2 cellular contexts compared by ENCODE assay signal in genomic region chr4:132818091-132818490, GRCh38.
TF ChIP-seq lines count a peak whose summit lies in the region.

No MANE protein-coding gene starts in this region.

TF ChIP-seq in SK-N-SH, 30 proteins besides CTCF, POLR2A, EP300 and RAD21 (continued from another document):
- TF ChIP-seq USF1 (IDR thresholded peaks at IDR 0.05; ENCODE audit: borderline replicate concordance, low read depth) (no peak), MXI1 (IDR thresholded peaks at IDR 0.05; ENCODE audit: low read depth, low read length) (no peak), PBX3 (IDR thresholded peaks at IDR 0.05) (no peak), GABPA (IDR thresholded peaks at IDR 0.05; ENCODE audit: low read depth) (no peak), RXRA (IDR thresholded peaks at IDR 0.05; ENCODE audit: borderline replicate concordance, low read depth) (no peak), NRF1 (IDR thresholded peaks at IDR 0.05; ENCODE audit: low read depth, low read length) (no peak), USF2 (IDR thresholded peaks at IDR 0.05; ENCODE audit: borderline replicate concordance, low read depth, low read length) (no peak), EZH2phosphoT487 (IDR thresholded peaks at IDR 0.05; ENCODE audit: borderline replicate concordance, low read depth) (no peak), TAF1 (IDR thresholded peaks at IDR 0.05; ENCODE audit: borderline replicate concordance, low read depth, low read length) (no peak), FOXM1 (IDR thresholded peaks at IDR 0.05; ENCODE audit: low read depth) (no peak), TCF12 (IDR thresholded peaks at IDR 0.05) (no peak)

TF ChIP-seq in SK-N-SH treated with all-trans-retinoic acid at 6 μM for 48 hours, 23 proteins besides CTCF, POLR2A, EP300 and RAD21 (continued from another document):
- TF ChIP-seq RARB (CRISPR knock-in tag; IDR thresholded peaks at IDR 0.05) (no peak), OSR1 (CRISPR knock-in tag; IDR thresholded peaks at IDR 0.05) (no peak), SNAI2 (CRISPR knock-in tag; IDR thresholded peaks at IDR 0.05) (no peak), BACH2 (CRISPR knock-in tag; IDR thresholded peaks at IDR 0.05; ENCODE audit: borderline replicate concordance) (no peak), PPARA (CRISPR knock-in tag; IDR thresholded peaks at IDR 0.05; ENCODE audit: borderline replicate concordance) (no peak), POU6F1 (CRISPR knock-in tag; IDR thresholded peaks at IDR 0.05; ENCODE audit: borderline replicate concordance, low read depth) (no peak), CSDC2 (CRISPR knock-in tag; IDR thresholded peaks at IDR 0.05) (no peak), ZNF565 (CRISPR knock-in tag; conservative IDR thresholded peaks at IDR 0.05; ENCODE audit: low read depth) (no peak)
